In genomic region chr20:53865905-53866786, GRCh38 we compare ENCODE assay signal across 8 cellular contexts.
DNase-seq lines count a peak whose midpoint lies in the region; ATAC-seq, FAIRE-seq and TF ChIP-seq lines count a peak whose summit lies in the region.

No MANE protein-coding gene starts in this region.

- WGBS in GM12878 (ENCODE audit: insufficient coverage, insufficient replicate concordance, low lambda C conversion rate, missing lambda C conversion rate) = under 1% methylated on average over 7 of the region's 7 CpGs

- intact Hi-C loops in GM12878 (cut with micrococcal nuclease; ENCODE audit: unreplicated experiment) = loop anchor here (2.0 to 5.0 kb wide), 4 partner anchors 34 to 287 kb away; no protein-coding TSS in a partner anchor

- H3K27me3 ChIP-seq in GM12878 (replicated peaks in 1 of 2; ENCODE audit: control insufficient read depth in 2 of 2, insufficient read depth in 2 of 2, low read length in 1 of 2) = no peaks in the 10 kb centered on the region
- no peaks in the 10 kb centered on the region for H3K27me3 ChIP-seq in keratinocyte (ENCODE audit: control insufficient read depth, extremely low read depth, insufficient read depth, low read length)

- peak overlapping the region; percentile 82 for H3K27ac ChIP-seq in GM12878 (ENCODE audit: control insufficient read depth, insufficient read depth)
- H3K27ac ChIP-seq in keratinocyte (ENCODE audit: control insufficient read depth, insufficient read depth, low read length) = peak overlapping the region; percentile 97

- H3K36me3 ChIP-seq in GM12878 (ENCODE audit: control insufficient read depth in 2 of 2, insufficient read depth in 2 of 2, low read length in 1 of 2) (no peaks in the 10 kb centered on the region), keratinocyte (ENCODE audit: control insufficient read depth in 2 of 2, extremely low read depth in 1 of 2, insufficient read depth in 2 of 2, low read length in 2 of 2) (no peaks in the 10 kb centered on the region)

- no peaks in the 10 kb centered on the region for H3K36me3 Mint-ChIP-seq in stimulated activated memory B cell treated with anti-CD40 and anti-IgM and Interleukin-4, amounts not matched to agents 10 μg/mL and 1 μg/mL and 100 μg/mL, for 72 hours

- H3K4me2 ChIP-seq in GM12878 (ENCODE audit: control insufficient read depth, insufficient read depth) (peak overlapping the region; percentile 77), keratinocyte (ENCODE audit: control insufficient read depth, extremely low read depth, insufficient read depth, low read depth, low read length) (peak overlapping the region; percentile 92)

- ATAC-seq in GM12878 = peak; percentile 41
- ATAC-seq in stimulated activated memory B cell treated with anti-CD40 and anti-IgM and Interleukin-4, amounts not matched to agents 10 μg/mL and 1 μg/mL and 100 μg/mL, for 72 hours = no peak
- no peak for ATAC-seq in GM21381 (IDR thresholded peaks at IDR 0.05; ENCODE audit: unreplicated experiment)

- H3K9ac ChIP-seq in GM12878 (ENCODE audit: control insufficient read depth, insufficient read depth, low read length) (peak overlapping the region; percentile 30), keratinocyte (ENCODE audit: control insufficient read depth, extremely low read depth, insufficient read depth, low read length) (peak overlapping the region; percentile 81)

- peak overlapping the region; percentile 25 for H3K4me3 Mint-ChIP-seq in stimulated activated memory B cell treated with anti-CD40 and anti-IgM and Interleukin-4, amounts not matched to agents 10 μg/mL and 1 μg/mL and 100 μg/mL, for 72 hours

- DNase-seq in NCI-H1105 treated with DMSO at 0.1 percent for 48 hours (lab: John Stamatoyannopoulos, UW) (peak; percentile 31), NCI-H1105 (lab: John Stamatoyannopoulos, UW) (no peak), NCI-H2227 (lab: John Stamatoyannopoulos, UW; ENCODE audit: unreplicated experiment) (peak; percentile 41), GM12878 (ENCODE audit: low read depth, low spot score) (no peak), keratinocyte (ENCODE audit: low read depth, low spot score) (no peak), SW 1271 (lab: John Stamatoyannopoulos, UW) (no peak)

- POLR2A ChIA-PET in GM12878 (lab: Charles Lee) = interaction anchor here (0.5 to 3.1 kb wide), 30 partner anchors 8 to 1686 kb away, joined by 3 to 16 read pairs (median 4); no protein-coding TSS in a partner anchor

- dilution Hi-C loops in keratinocyte (cut with MboI; ENCODE audit: extremely low pct_ligation_motif_present, low sequenced_read_pairs) = no loop called here

- TF ChIP-seq EP300 in GM12878 (IDR thresholded peaks at IDR 0.05; ENCODE audit: borderline replicate concordance in 1 of 2, control insufficient read depth in 1 of 2, low read depth in 2 of 2, low read length in 2 of 2) = no peak

- TF ChIP-seq RAD21 in GM12878 (IDR thresholded peaks at IDR 0.05; ENCODE audit: insufficient read depth, low read depth, low read length) = no peak

- no peaks in the 10 kb centered on the region for H4K20me1 ChIP-seq in GM12878 (ENCODE audit: control insufficient read depth, insufficient read depth)
- H4K20me1 ChIP-seq in keratinocyte (ENCODE audit: control insufficient read depth, extremely low read depth, insufficient read depth, low read length) = no peaks in the 10 kb centered on the region

- H3K4me1 ChIP-seq in GM12878 (ENCODE audit: control insufficient read depth, insufficient read depth, low read length) = peaks cover 31% of the 10 kb centered on the region
- peaks cover 53% of the 10 kb centered on the region for H3K4me1 ChIP-seq in keratinocyte (ENCODE audit: control insufficient read depth, extremely low read depth, insufficient read depth, low read length)

- CTCF ChIA-PET in GM12878 (lab: Yijun Ruan, JAX) = interaction anchor here (0.6 to 2.8 kb wide), 24 partner anchors 10 to 287 kb away, joined by 3 to 11 read pairs (median 5); no protein-coding TSS in a partner anchor

- TSS peak; percentile 96 for BruUV-seq in GM12878 (replicated peaks; lab: Mats Ljungman, UMichigan)

- no peaks in the 10 kb centered on the region for H3K27me3 Mint-ChIP-seq in stimulated activated memory B cell treated with anti-CD40 and anti-IgM and Interleukin-4, amounts not matched to agents 10 μg/mL and 1 μg/mL and 100 μg/mL, for 72 hours

- no peaks in the 10 kb centered on the region for H3K9me1 ChIP-seq in keratinocyte (ENCODE audit: control insufficient read depth, extremely low read depth, insufficient read depth, low read length)

- TF ChIP-seq CTCF in GM12878 (IDR thresholded peaks at IDR 0.05 in 2 of 3, conservative IDR thresholded peaks at IDR 0.05 in 1 of 3; ENCODE audit: control insufficient read depth in 2 of 3, extremely low read depth in 1 of 3, insufficient read depth in 1 of 3, low read depth in 3 of 3, low read length in 3 of 3) (no peak), keratinocyte (optimal IDR thresholded peaks at IDR 0.05 in 1 of 3, IDR thresholded peaks at IDR 0.05 in 1 of 3, conservative IDR thresholded peaks at IDR 0.05 in 1 of 3; ENCODE audit: extremely low read depth in 1 of 3, insufficient read depth in 2 of 3, low read length in 3 of 3) (no peak)

- H3K4me1 Mint-ChIP-seq in stimulated activated memory B cell treated with anti-CD40 and anti-IgM and Interleukin-4, amounts not matched to agents 10 μg/mL and 1 μg/mL and 100 μg/mL, for 72 hours = peaks cover 58% of the 10 kb centered on the region

- peak overlapping the region; percentile 53 for H2AFZ ChIP-seq in GM12878 (ENCODE audit: control insufficient read depth, low read depth, low read length)
- H2AFZ ChIP-seq in keratinocyte (ENCODE audit: control insufficient read depth, low read length) = peak overlapping the region; percentile 80

- H3K4me3 ChIP-seq in GM12878 = peak overlapping the region; percentile 31
- H3K4me3 ChIP-seq in keratinocyte (ENCODE audit: control insufficient read depth in 2 of 3, extremely low read depth in 1 of 3, insufficient read depth in 2 of 3, low read depth in 1 of 3, low read length in 3 of 3) = peak overlapping the region; percentile 16 to 51 (median 45)

- TF ChIP-seq POLR2A in GM12878 (IDR thresholded peaks at IDR 0.05; ENCODE audit: low read depth, low read length) = no peak

- H3K9me3 ChIP-seq in GM12878 (replicated peaks; ENCODE audit: control insufficient read depth, insufficient read depth, low read length) (no peaks in the 10 kb centered on the region), keratinocyte (ENCODE audit: control insufficient read depth, low read depth, low read length) (no peaks in the 10 kb centered on the region)

- RAD21 ChIA-PET in GM12878 (lab: Charles Lee; ENCODE audit: unreplicated experiment) = interaction anchor here (0.6 to 4.9 kb wide), 48 partner anchors 14 to 288 kb away, joined by 3 to 27 read pairs (median 4); partner anchors contain the start of gene ZNF217

- SMC1A ChIA-PET in GM12878 (lab: Charles Lee; ENCODE audit: uncharacterized antibody, unreplicated experiment) = interaction anchor here (0.7 to 13.3 kb wide), 48 partner anchors 9 to 287 kb away, joined by 3 to 133 read pairs (median 8); no protein-coding TSS in a partner anchor

- FAIRE-seq in GM12878 (lab: Jason Lieb, UNC) = no peak
- FAIRE-seq in keratinocyte (lab: Jason Lieb, UNC) = no peak

- no peaks in the 10 kb centered on the region; the same call in 1 of the 2 replicates for H3K79me2 ChIP-seq in GM12878 (ENCODE audit: control insufficient read depth, insufficient read depth, low read length)
- H3K79me2 ChIP-seq in keratinocyte (ENCODE audit: control insufficient read depth, insufficient read depth, low read length) = no peaks in the 10 kb centered on the region

- in situ Hi-C loops in GM12878 (cut with MboI) = loop anchor here (5.0 kb wide), 1 partner anchor 289 kb away; no protein-coding TSS in a partner anchor

- no peaks in the 10 kb centered on the region for H3K9me3 Mint-ChIP-seq in stimulated activated memory B cell treated with anti-CD40 and anti-IgM and Interleukin-4, amounts not matched to agents 10 μg/mL and 1 μg/mL and 100 μg/mL, for 72 hours

- peak overlapping the region; percentile 88 for H3K27ac Mint-ChIP-seq in stimulated activated memory B cell treated with anti-CD40 and anti-IgM and Interleukin-4, amounts not matched to agents 10 μg/mL and 1 μg/mL and 100 μg/mL, for 72 hours

TF ChIP-seq in GM12878, 131 proteins besides CTCF, POLR2A, EP300 and RAD21 (continues in another document):
- TF ChIP-seq NKRF (conservative IDR thresholded peaks at IDR 0.05) (0 out of 2 replicates have a peak, but pooled peaks have one; percentile 14), ELK1 (IDR thresholded peaks at IDR 0.05; ENCODE audit: low read depth, low read length) (no peak), NRF1 (conservative IDR thresholded peaks at IDR 0.05; ENCODE audit: low read depth, low read length) (no peak), GABPA (IDR thresholded peaks at IDR 0.05; ENCODE audit: low read depth) (no peak)

Comparison
In these comparisons a context has a peak if more than half of its experiments do, and no peak if none do; other contexts are left out.
1. DNase-seq: peak in NCI-H1105 treated with DMSO at 0.1 percent for 48 hours (single experiment) and NCI-H2227 (single experiment); none in NCI-H1105 (single experiment), GM12878 (single experiment), keratinocyte (single experiment) and SW 1271 (0 of 2).